ENCODE assay signal across 9 cellular contexts in the genomic region with DNA sequence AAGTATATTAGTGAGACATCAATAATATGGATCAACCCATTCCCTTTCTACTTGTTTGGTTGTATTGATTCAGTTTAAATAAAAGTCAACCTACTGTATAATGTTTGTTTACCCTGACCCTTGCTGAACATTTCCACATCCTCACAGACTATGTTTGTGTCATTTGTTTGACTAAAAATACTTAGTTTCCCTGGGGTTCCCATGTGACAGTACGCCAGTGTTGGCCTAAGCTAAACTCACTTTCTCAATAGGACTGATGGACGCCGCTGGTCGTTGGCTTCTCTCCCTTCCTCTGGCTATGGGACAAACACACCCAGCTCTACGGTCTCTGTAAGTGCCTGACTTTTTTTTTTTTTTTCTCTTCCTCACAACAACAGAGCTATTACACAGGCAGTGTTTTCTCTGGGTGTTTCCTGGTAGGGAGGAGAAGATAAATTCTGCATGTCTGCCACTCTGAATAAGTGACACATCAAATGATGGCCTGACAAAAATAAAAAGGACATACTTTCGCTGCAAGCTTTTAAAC.
A peak's percentile ranks its signal among the peaks of the same experiment; 100 is the strongest.
DNase-seq lines count a peak whose midpoint lies in the region; ATAC-seq, FAIRE-seq and TF ChIP-seq lines count a peak whose summit lies in the region.
"Had no signal": no experiment of that assay in that cellular context is flagged by ENCODE, and none has a peak within 500 bp of the region (broad histone marks: within the 10 kb centered on the region; RNA-seq: fewer than 3 reads in every experiment).

No MANE protein-coding gene starts in this region.

- intact Hi-C loops in dorsolateral prefrontal cortex (cut with DNase I) = no loop called here
- intact Hi-C loops in HepG2 (cut with micrococcal nuclease; ENCODE audit: unreplicated experiment) = loop anchor here (1.0 to 5.0 kb wide), 4 partner anchors 47 to 108 kb away; no protein-coding TSS in a partner anchor
- intact Hi-C loops in spleen (cut with DNase I; ENCODE audit: low total_unique reads) = no loop called here

- in situ Hi-C loops in HepG2 (cut with HindIII; ENCODE audit: extremely low pct_ligation_motif_present, low pct_unique_long_range_greater_than_20kb) = no loop called here

- H3K9ac ChIP-seq in HUES64 (ENCODE audit: low read depth, low read length) (no peak overlapping the region), HepG2 (ENCODE audit: insufficient read depth, low read depth, low read length) (peak overlapping the region; percentile 68)

- TF ChIP-seq POLR2A in HepG2 (IDR thresholded peaks at IDR 0.05; ENCODE audit: insufficient read depth in 1 of 2, low read depth in 2 of 2, low read length in 2 of 2) (peak in 1 of 2 experiments; percentile 32; a peak in 2 of 4 replicates), spleen (IDR thresholded peaks at IDR 0.05) (no peak)

- DNase-seq in dorsolateral prefrontal cortex = peak in 4 of 10 donors; percentile 12 to 52 (median 28)
- peak; percentile 93 for DNase-seq in HepG2 (ENCODE audit: low spot score)
- DNase-seq in spleen = no peak
- no peak for DNase-seq in NCI-H226
- no peak for DNase-seq in NCI-H2081 treated with DMSO at 0.1 percent for 48 hours (lab: John Stamatoyannopoulos, UW)
- no peak for DNase-seq in middle frontal gyrus (ENCODE audit: extremely low spot score, low spot score)
- DNase-seq: activated naive CD4-positive, alpha-beta T cell treated with anti-CD3 and anti-CD28 coated beads for 36 hours had no signal

- H3K4me2 ChIP-seq in HepG2 (ENCODE audit: low read depth, low read length) = peak overlapping the region; percentile 71

- peak in 1 of 2 experiments; percentile 75; a peak in 2 of 4 replicates for TF ChIP-seq EP300 in HepG2 (IDR thresholded peaks at IDR 0.05; ENCODE audit: low read depth in 2 of 2, low read length in 2 of 2)
- 0 out of 2 replicates have a peak, but pooled peaks have one; percentile 19 for TF ChIP-seq EP300 in HepG2 (CRISPR knock-in tag; IDR thresholded peaks at IDR 0.05; ENCODE audit: borderline replicate concordance)

- CTCF ChIA-PET in HepG2 (lab: Yijun Ruan, JAX; ENCODE audit: low intra/inter-chr PET ratio, low total read pairs) = no interaction called here

- H3K4me3 ChIP-seq in HUES64 (ENCODE audit: low read length) (no peak overlapping the region), dorsolateral prefrontal cortex (peak overlapping the region in 33 of 59 donors; percentile 2 to 51 (median 23)), HepG2 (replicated peaks in 1 of 3; ENCODE audit: insufficient read depth in 1 of 3, low read depth in 2 of 3, low read length in 3 of 3) (peak overlapping the region; percentile 34 to 60 (median 58)), spleen (peak overlapping the region in 1 of 8 donors; percentile 28)

- H3K27ac ChIP-seq in HUES64 (ENCODE audit: low read depth, low read length) (peak overlapping the region; percentile 68; the same call in 1 of the 2 replicates), dorsolateral prefrontal cortex (peak overlapping the region in 51 of 59 donors; percentile 0 to 80 (median 57)), HepG2 (ENCODE audit: extremely low read length, insufficient read depth, low read length) (peak overlapping the region; percentile 91), spleen (peak overlapping the region; percentile 4 to 78 (median 64))

- H4K20me1 ChIP-seq in HepG2 (ENCODE audit: insufficient read depth, low read length) = no peaks in the 10 kb centered on the region

- peak; percentile 72 for FAIRE-seq in HepG2 (lab: Jason Lieb, UNC)

- H3K9me3 ChIP-seq in HUES64 (ENCODE audit: insufficient read depth, low read depth, low read length) (no peaks in the 10 kb centered on the region), HepG2 (ENCODE audit: low read length) (no peaks in the 10 kb centered on the region), spleen (no peaks in the 10 kb centered on the region)

- H3K79me2 ChIP-seq in HepG2 (ENCODE audit: insufficient read depth, low read length) = peaks cover 15% of the 10 kb centered on the region

- H3K36me3 ChIP-seq in HUES64 (ENCODE audit: insufficient read depth, low read length) (no peaks in the 10 kb centered on the region), HepG2 (replicated peaks in 1 of 2; ENCODE audit: control insufficient read depth in 1 of 2, insufficient read depth in 2 of 2, low read length in 2 of 2) (peaks cover 1 to 5% of the 10 kb centered on the region in 2 experiments; a peak in 2 of 5 replicates), spleen (peaks cover 0 to 11% (median 0%) of the 10 kb centered on the region in 6 donors)

- 85% methylated on average over 6 of the region's 6 CpGs for WGBS in HUES64
- WGBS in HepG2 (ENCODE audit: low lambda C conversion rate) = 4% methylated on average over 6 of the region's 6 CpGs
- 26 to 49% (median 36%) methylated on average over 6 of the region's 6 CpGs for WGBS in spleen, 5 donors

- H3K27me3 ChIP-seq in HUES64 (ENCODE audit: insufficient read depth, low read length) (no peaks in the 10 kb centered on the region), dorsolateral prefrontal cortex (no peaks in the 10 kb centered on the region), HepG2 (ENCODE audit: control insufficient read depth in 1 of 2, insufficient read depth in 2 of 2, low read length in 2 of 2) (no peaks in the 10 kb centered on the region), spleen (replicated peaks in 1 of 7) (no peaks in the 10 kb centered on the region)

- TF ChIP-seq RAD21 in HepG2 (CRISPR knock-in tag; IDR thresholded peaks at IDR 0.05) = no peak

- POLR2A ChIA-PET in HepG2 (lab: Yijun Ruan, JAX) = interaction anchor here (0.7 to 2.5 kb wide), 7 partner anchors 9 to 108 kb away, joined by 3 to 30 read pairs (median 6); no protein-coding TSS in a partner anchor

- H2AFZ ChIP-seq in HepG2 (ENCODE audit: low read length) = no peak overlapping the region

- peaks cover 35% of the 10 kb centered on the region for H3K4me1 ChIP-seq in HUES64 (ENCODE audit: insufficient read depth, low read length)
- H3K4me1 ChIP-seq in HepG2 (ENCODE audit: insufficient read depth, low read length) = peaks cover 59% of the 10 kb centered on the region
- peaks cover 0 to 26% (median 10%) of the 10 kb centered on the region in 6 donors for H3K4me1 ChIP-seq in spleen

- BruUV-seq in HepG2 (replicated peaks; lab: Mats Ljungman, UMichigan) = no TSS peak

- ATAC-seq in HepG2 (peak; percentile 98), HG03342 (IDR thresholded peaks at IDR 0.05; ENCODE audit: unreplicated experiment) (no peak)

- no peak for TF ChIP-seq CTCF in dorsolateral prefrontal cortex (IDR thresholded peaks at IDR 0.05 in 54 of 56, conservative IDR thresholded peaks at IDR 0.05 in 2 of 56; ENCODE audit: low read depth in 1 of 56, partially characterized antibody in 56 of 56)
- no peak for TF ChIP-seq CTCF in HepG2 (CRISPR knock-in tag; IDR thresholded peaks at IDR 0.05)
- no peak for TF ChIP-seq CTCF in spleen (IDR thresholded peaks at IDR 0.05 in 8 of 11, conservative IDR thresholded peaks at IDR 0.05 in 3 of 11)

TF ChIP-seq in HepG2, 621 proteins besides CTCF, POLR2A, EP300 and RAD21 (continues in another document):
- TF ChIP-seq ZNF782 (CRISPR knock-in tag; IDR thresholded peaks at IDR 0.05; ENCODE audit: borderline replicate concordance) (no peak), THYN1 (CRISPR knock-in tag; IDR thresholded peaks at IDR 0.05; ENCODE audit: borderline replicate concordance, low read depth) (no peak), ZNF83 (CRISPR knock-in tag; IDR thresholded peaks at IDR 0.05; ENCODE audit: borderline replicate concordance) (no peak), TEF (CRISPR knock-in tag; IDR thresholded peaks at IDR 0.05) (no peak), MATR3 (CRISPR knock-in tag; IDR thresholded peaks at IDR 0.05) (no peak)
- TF ChIP-seq, protein P1, sequence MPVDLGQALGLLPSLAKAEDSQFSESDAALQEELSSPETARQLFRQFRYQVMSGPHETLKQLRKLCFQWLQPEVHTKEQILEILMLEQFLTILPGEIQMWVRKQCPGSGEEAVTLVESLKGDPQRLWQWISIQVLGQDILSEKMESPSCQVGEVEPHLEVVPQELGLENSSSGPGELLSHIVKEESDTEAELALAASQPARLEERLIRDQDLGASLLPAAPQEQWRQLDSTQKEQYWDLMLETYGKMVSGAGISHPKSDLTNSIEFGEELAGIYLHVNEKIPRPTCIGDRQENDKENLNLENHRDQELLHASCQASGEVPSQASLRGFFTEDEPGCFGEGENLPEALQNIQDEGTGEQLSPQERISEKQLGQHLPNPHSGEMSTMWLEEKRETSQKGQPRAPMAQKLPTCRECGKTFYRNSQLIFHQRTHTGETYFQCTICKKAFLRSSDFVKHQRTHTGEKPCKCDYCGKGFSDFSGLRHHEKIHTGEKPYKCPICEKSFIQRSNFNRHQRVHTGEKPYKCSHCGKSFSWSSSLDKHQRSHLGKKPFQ (CRISPR knock-in tag; IDR thresholded peaks at IDR 0.05; ENCODE audit: insufficient replicate concordance) = no peak
